In the genomic region with DNA sequence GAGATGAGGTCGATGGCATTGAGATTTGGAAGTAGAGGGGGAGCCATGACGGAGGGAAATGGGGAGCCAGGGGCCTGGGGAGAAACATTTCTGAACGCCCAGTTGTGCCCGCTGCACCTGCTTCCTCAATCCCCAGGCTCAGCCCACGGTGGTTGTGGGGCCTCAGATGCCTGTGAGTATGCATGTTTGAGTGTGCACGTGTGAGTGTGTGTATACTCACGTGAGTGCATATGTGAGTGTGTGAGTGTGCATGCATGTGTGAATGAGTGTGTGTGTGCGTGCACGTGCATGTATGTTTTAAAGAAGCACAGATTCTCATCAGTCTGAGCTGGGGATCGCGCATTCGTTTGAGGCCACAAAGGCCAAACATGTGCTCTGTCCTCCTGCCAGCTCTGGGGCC, we compare ENCODE assay signal across 12 cellular contexts.
DNase-seq lines count a peak whose midpoint lies in the region; ATAC-seq, FAIRE-seq and TF ChIP-seq lines count a peak whose summit lies in the region.
"Had no signal": no experiment of that assay in that cellular context is flagged by ENCODE, and none has a peak within 500 bp of the region (broad histone marks: within the 10 kb centered on the region; RNA-seq: fewer than 3 reads in every experiment).

No MANE protein-coding gene starts in this region.

- POLR2A ChIA-PET in HepG2 (lab: Yijun Ruan, JAX), result no interaction called here

- ATAC-seq in HepG2 (no peak), right lobe of liver (no peak), SK-N-SH treated with all-trans-retinoic acid at 6 μM for 48 hours (no peak), HG03442 (IDR thresholded peaks at IDR 0.05; ENCODE audit: unreplicated experiment) (no peak)

- TF ChIP-seq CTCF in HepG2 (CRISPR knock-in tag; IDR thresholded peaks at IDR 0.05) (no peak), right lobe of liver (IDR thresholded peaks at IDR 0.05) (no peak), esophagus squamous epithelium (IDR thresholded peaks at IDR 0.05) (no peak)

- TF ChIP-seq RAD21 in HepG2 (CRISPR knock-in tag; IDR thresholded peaks at IDR 0.05), result no peak

- 65% methylated on average over 12 of the region's 12 CpGs for WGBS in HepG2 (ENCODE audit: low lambda C conversion rate)
- WGBS in right lobe of liver (ENCODE audit: insufficient coverage, low coverage, low lambda C conversion rate, missing lambda C conversion rate), result 89% methylated on average over 8 of the region's 12 CpGs
- WGBS in mesenchymal stem cell, result 94% methylated on average over 12 of the region's 12 CpGs
- WGBS in esophagus squamous epithelium, 2 donors, result 89 to 97% methylated on average over 9 to 12 of the region's 12 CpGs

- H3K79me1 ChIP-seq in mesenchymal stem cell (replicated peaks; ENCODE audit: low read length, poor library complexity, severe bottlenecking), result no peaks in the 10 kb centered on the region

- no peak for TF ChIP-seq POLR2A in HepG2 (IDR thresholded peaks at IDR 0.05; ENCODE audit: insufficient read depth in 1 of 2, low read depth in 2 of 2, low read length in 2 of 2)
- no peak for TF ChIP-seq POLR2A in right lobe of liver (IDR thresholded peaks at IDR 0.05)
- no peak for TF ChIP-seq POLR2A in esophagus squamous epithelium (IDR thresholded peaks at IDR 0.05)

- H4K8ac ChIP-seq in mesenchymal stem cell (ENCODE audit: low read length), result peak overlapping the region; percentile 16

- H3K14ac ChIP-seq in mesenchymal stem cell (ENCODE audit: low read length in 2 of 2), result no peak overlapping the region

- H3K23ac ChIP-seq in mesenchymal stem cell (ENCODE audit: low read length in 2 of 2), result no peak overlapping the region

- intact Hi-C loops in HepG2 (cut with micrococcal nuclease; ENCODE audit: unreplicated experiment), result loop anchor here (5.0 kb wide), 1 partner anchor 66 kb away; no protein-coding TSS in a partner anchor
- intact Hi-C loops in right lobe of liver (cut with DNase I), result loop anchor here in 1 of 2 donors (5.0 kb wide), 1 partner anchor 66 kb away; no protein-coding TSS in a partner anchor
- intact Hi-C loops in esophagus squamous epithelium (cut with DNase I), result no loop called here

- TF ChIP-seq EP300 in HepG2 (IDR thresholded peaks at IDR 0.05; ENCODE audit: low read depth in 2 of 2, low read length in 2 of 2) (no peak), HepG2 (CRISPR knock-in tag; IDR thresholded peaks at IDR 0.05; ENCODE audit: borderline replicate concordance) (no peak)

- H2BK15ac ChIP-seq in mesenchymal stem cell (ENCODE audit: low read depth, poor library complexity, severe bottlenecking), result no peak overlapping the region

- H3K27me3 ChIP-seq in HepG2 (ENCODE audit: control insufficient read depth in 1 of 2, insufficient read depth in 2 of 2, low read length in 2 of 2) (peaks cover 1 to 4% of the 10 kb centered on the region in 2 experiments; a peak in 1 of 5 replicates), right lobe of liver (no peaks in the 10 kb centered on the region), mesenchymal stem cell (ENCODE audit: control insufficient read depth in 1 of 2, insufficient read depth in 1 of 2, low read length in 2 of 2) (no peaks in the 10 kb centered on the region), neuron (ENCODE audit: insufficient read depth, low read length) (no peaks in the 10 kb centered on the region), esophagus squamous epithelium (no peaks in the 10 kb centered on the region)

- no peaks in the 10 kb centered on the region for H3K79me2 ChIP-seq in HepG2 (ENCODE audit: insufficient read depth, low read length)

- no peak overlapping the region for H3K18ac ChIP-seq in mesenchymal stem cell (ENCODE audit: low read depth in 1 of 2, low read length in 2 of 2)

- no peak for DNase-seq in HepG2 (ENCODE audit: low spot score)
- DNase-seq in right lobe of liver, result no peak
- no peak for DNase-seq in mesenchymal stem cell
- no peak for DNase-seq in esophagus squamous epithelium (lab: John Stamatoyannopoulos, UW)
- DNase-seq in NCI-H2171 (lab: John Stamatoyannopoulos, UW), result no peak
- DNase-seq: 8988T, NCI-H187 had no signal

- H3K36me3 ChIP-seq in HepG2 (replicated peaks in 1 of 2; ENCODE audit: control insufficient read depth in 1 of 2, insufficient read depth in 2 of 2, low read length in 2 of 2) (no peaks in the 10 kb centered on the region), right lobe of liver (no peaks in the 10 kb centered on the region), mesenchymal stem cell (ENCODE audit: control insufficient read depth in 1 of 2, insufficient read depth in 2 of 2, low read depth in 1 of 2, low read length in 2 of 2) (no peaks in the 10 kb centered on the region), neuron (ENCODE audit: insufficient read depth, low read length) (no peaks in the 10 kb centered on the region), esophagus squamous epithelium (no peaks in the 10 kb centered on the region)
- H3K36me3 ChIP-seq: HAP-1 had no signal

- H2BK120ac ChIP-seq in mesenchymal stem cell (ENCODE audit: low read depth, low read length), result no peak overlapping the region

- H3K4me3 ChIP-seq in HepG2 (replicated peaks in 1 of 3; ENCODE audit: insufficient read depth in 1 of 3, low read depth in 2 of 3, low read length in 3 of 3) (no peak overlapping the region), right lobe of liver (no peak overlapping the region), mesenchymal stem cell (ENCODE audit: insufficient read depth in 1 of 2, low read depth in 1 of 2, low read length in 2 of 2) (no peak overlapping the region), neuron (ENCODE audit: low read length) (no peak overlapping the region), esophagus squamous epithelium (no peak overlapping the region)
- H3K4me3 ChIP-seq: HAP-1 had no signal

- BruUV-seq in HepG2 (replicated peaks; lab: Mats Ljungman, UMichigan), result no TSS peak

- in situ Hi-C loops in HepG2 (cut with HindIII; ENCODE audit: extremely low pct_ligation_motif_present, low pct_unique_long_range_greater_than_20kb), result loop anchor here (25.0 kb wide), 1 partner anchor 986 kb away; no protein-coding TSS in a partner anchor

- no peak for FAIRE-seq in HepG2 (lab: Jason Lieb, UNC)
- FAIRE-seq: G401.6 had no signal

- no peak overlapping the region for H2BK5ac ChIP-seq in mesenchymal stem cell (ENCODE audit: low read depth, low read length, poor library complexity, severe bottlenecking)

- H2AFZ ChIP-seq in HepG2 (ENCODE audit: low read length) (no peak overlapping the region), mesenchymal stem cell (ENCODE audit: low read depth, low read length) (no peak overlapping the region), neuron (ENCODE audit: low read depth, low read length) (peak overlapping the region; percentile 87)

- H4K20me1 ChIP-seq in HepG2 (ENCODE audit: insufficient read depth, low read length), result no peaks in the 10 kb centered on the region

- H4K91ac ChIP-seq in mesenchymal stem cell (ENCODE audit: low read length), result no peak overlapping the region

- H3K9me3 ChIP-seq in HepG2 (ENCODE audit: low read length), result no peaks in the 10 kb centered on the region; the same call in 1 of the 2 replicates
- H3K9me3 ChIP-seq in right lobe of liver, result no peaks in the 10 kb centered on the region
- no peaks in the 10 kb centered on the region for H3K9me3 ChIP-seq in mesenchymal stem cell (ENCODE audit: control insufficient read depth, low read length)
- H3K9me3 ChIP-seq in neuron (ENCODE audit: low read length), result peaks cover 3% of the 10 kb centered on the region
- H3K9me3 ChIP-seq in esophagus squamous epithelium, result peaks cover 0 to 4% (median 0%) of the 10 kb centered on the region in 3 donors
- H3K9me3 ChIP-seq: HAP-1 had no signal

- H3K27ac ChIP-seq in HepG2 (ENCODE audit: extremely low read length, insufficient read depth, low read length), result no peak overlapping the region
- no peak overlapping the region for H3K27ac ChIP-seq in right lobe of liver
- no peak overlapping the region for H3K27ac ChIP-seq in mesenchymal stem cell (ENCODE audit: low read length, poor library complexity, severe bottlenecking)
- no peak overlapping the region for H3K27ac ChIP-seq in esophagus squamous epithelium

- no peak overlapping the region for H3K9ac ChIP-seq in HepG2 (ENCODE audit: insufficient read depth, low read depth, low read length)
- no peak overlapping the region for H3K9ac ChIP-seq in mesenchymal stem cell (ENCODE audit: low read length)

- CTCF ChIA-PET in HepG2 (lab: Yijun Ruan, JAX; ENCODE audit: low intra/inter-chr PET ratio, low total read pairs), result no interaction called here

- H3K4me2 ChIP-seq in HepG2 (ENCODE audit: low read depth, low read length) (no peak overlapping the region), mesenchymal stem cell (ENCODE audit: low read length, poor library complexity, severe bottlenecking) (no peak overlapping the region)

- H2AK5ac ChIP-seq in mesenchymal stem cell (ENCODE audit: low read length, severe bottlenecking), result no peak overlapping the region

- no peaks in the 10 kb centered on the region for H3K4me1 ChIP-seq in HepG2 (ENCODE audit: insufficient read depth, low read length)
- H3K4me1 ChIP-seq in right lobe of liver, result no peaks in the 10 kb centered on the region
- H3K4me1 ChIP-seq in mesenchymal stem cell (ENCODE audit: control insufficient read depth, insufficient read depth, low read depth, low read length), result peaks cover 8% of the 10 kb centered on the region
- H3K4me1 ChIP-seq in neuron (ENCODE audit: insufficient read depth, low read length), result peaks cover 18% of the 10 kb centered on the region
- H3K4me1 ChIP-seq in esophagus squamous epithelium, result no peaks in the 10 kb centered on the region

- no peak overlapping the region for H2BK12ac ChIP-seq in mesenchymal stem cell (ENCODE audit: low read length in 2 of 2)

- no peak overlapping the region for H3K4ac ChIP-seq in mesenchymal stem cell (ENCODE audit: low read depth in 1 of 2, low read length in 2 of 2)

TF ChIP-seq in HepG2, 621 proteins besides CTCF, POLR2A, EP300 and RAD21 (continues in another document):
- no peak for TF ChIP-seq RARG (CRISPR knock-in tag; IDR thresholded peaks at IDR 0.05; ENCODE audit: low read depth)
- no peak for TF ChIP-seq ZNF589 (CRISPR knock-in tag; conservative IDR thresholded peaks at IDR 0.05)
- no peak for TF ChIP-seq NKX3-1 (CRISPR knock-in tag; IDR thresholded peaks at IDR 0.05)

TF ChIP-seq in SK-N-SH treated with all-trans-retinoic acid at 6 μM for 48 hours, 23 proteins besides CTCF, POLR2A, EP300 and RAD21:
- TF ChIP-seq ZNF8 (CRISPR knock-in tag; IDR thresholded peaks at IDR 0.05), result no peak
